Comparison of ENCODE assay signal across 21 cellular contexts in the genomic region with DNA sequence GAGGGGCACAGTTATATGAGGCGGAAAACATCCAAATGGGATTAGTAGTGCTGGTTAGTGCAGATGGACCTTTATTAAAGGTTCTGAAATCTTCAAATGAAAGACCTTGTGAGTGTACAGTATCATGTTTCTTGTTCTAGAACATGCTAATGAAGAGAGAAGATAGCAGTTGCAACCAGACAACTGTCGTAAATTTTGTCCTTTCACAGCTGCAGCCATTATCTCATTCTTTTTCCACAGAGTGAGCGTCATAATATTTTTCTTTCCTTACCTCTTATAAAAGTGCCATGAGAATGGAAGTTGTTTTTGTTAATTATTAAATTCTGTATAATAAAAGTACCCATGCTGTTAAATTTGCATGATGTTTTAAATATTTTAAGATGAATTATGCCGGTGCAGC. TPM values are rescaled to one million over a fixed set of nuclear protein-coding genes. Genes with fewer than 3 reads are reported as not detected.
DNase-seq lines count a peak whose midpoint lies in the region; ATAC-seq and TF ChIP-seq lines count a peak whose summit lies in the region.
"Had no signal": no experiment of that assay in that cellular context is flagged by ENCODE, and none has a peak within 500 bp of the region (broad histone marks: within the 10 kb centered on the region; RNA-seq: fewer than 3 reads in every experiment).

No MANE protein-coding gene starts in this region.

- H3K4me1 ChIP-seq in HEK293 (ENCODE audit: control insufficient read depth, insufficient read depth, low read length), result peaks cover 11% of the 10 kb centered on the region; the same call in 1 of the 2 replicates
- peaks cover 0 to 6% of the 10 kb centered on the region in 2 donors for H3K4me1 ChIP-seq in gastrocnemius medialis
- no peaks in the 10 kb centered on the region for H3K4me1 ChIP-seq in PC-9 (replicated peaks; ENCODE audit: insufficient read depth)
- H3K4me1 ChIP-seq in adrenal gland (replicated peaks in 1 of 2), result peaks cover 12 to 17% of the 10 kb centered on the region in 2 donors
- H3K4me1 ChIP-seq: BE2C had no signal

- 74 to 90% (median 88%) methylated on average over 4 of the region's 4 CpGs for WGBS in adrenal gland, 4 donors

- no peaks in the 10 kb centered on the region for H3K79me2 ChIP-seq in PC-9 (ENCODE audit: low read depth)

- no peaks in the 10 kb centered on the region for H3K36me3 ChIP-seq in HEK293 (ENCODE audit: control insufficient read depth in 2 of 2, insufficient read depth in 1 of 2, low read length in 2 of 2)
- H3K36me3 ChIP-seq in gastrocnemius medialis, result peaks cover 0 to 2% of the 10 kb centered on the region in 2 donors
- H3K36me3 ChIP-seq in PC-9 (ENCODE audit: low read depth), result no peaks in the 10 kb centered on the region
- no peaks in the 10 kb centered on the region for H3K36me3 ChIP-seq in adrenal gland (replicated peaks in 1 of 2)
- H3K36me3 ChIP-seq: BE2C had no signal

- peak; percentile 63 to 71 for ATAC-seq in gastrocnemius medialis
- no peak for ATAC-seq in HG02678 (IDR thresholded peaks at IDR 0.05; ENCODE audit: unreplicated experiment)
- no peak for ATAC-seq in GM18519 (IDR thresholded peaks at IDR 0.05; ENCODE audit: low FRiP score, unreplicated experiment)
- ATAC-seq: HCT116 had no signal

- no peaks in the 10 kb centered on the region for H3F3A ChIP-seq in PC-9 (ENCODE audit: insufficient read depth, low read depth)

- TF ChIP-seq CTCF in HEK293 (tag by site-specific recombination; IDR thresholded peaks at IDR 0.05) (no peak), gastrocnemius medialis (IDR thresholded peaks at IDR 0.05 in 4 of 5, conservative IDR thresholded peaks at IDR 0.05 in 1 of 5) (no peak), PC-9 (conservative IDR thresholded peaks at IDR 0.05) (no peak), adrenal gland (IDR thresholded peaks at IDR 0.05) (no peak)

- in situ Hi-C loops in gastrocnemius medialis (cut with MboI; ENCODE audit: low sequenced_read_pairs in 4 of 4), result no loop called here

- POLR2A ChIA-PET in HEK293 (lab: Yijun Ruan, JAX) (no interaction called here), PC-9 (lab: Charles Lee; ENCODE audit: unreplicated experiment) (no interaction called here)

- no peak overlapping the region for H3K4me3 ChIP-seq in HEK293 (ENCODE audit: low read depth, low read length)
- H3K4me3 ChIP-seq in gastrocnemius medialis, result peak overlapping the region in 1 of 4 donors; percentile 27
- H3K4me3 ChIP-seq in PC-9, result no peak overlapping the region
- H3K4me3 ChIP-seq in adrenal gland, result no peak overlapping the region

- DNase-seq in NCI-H526 (lab: John Stamatoyannopoulos, UW) (peak; percentile 12 to 36), left kidney (ENCODE audit: low read depth, low spot score) (peak; percentile 32), gastrocnemius medialis (no peak), PC-9 (no peak), adrenal gland (no peak)
- DNase-seq: ACHN; BE2C; C1 segment of cervical spinal cord; CD4-positive, CD25-positive, alpha-beta regulatory T cell; CD8-positive, alpha-beta memory T cell; COR-L47; DMS 273 treated with DMSO at 0.1 percent for 48 hours; GOT3; H7 had no signal

- H3K27ac ChIP-seq in HEK293 (ENCODE audit: extremely low read depth, low read depth, low read length) (no peak overlapping the region), gastrocnemius medialis (peak overlapping the region in 2 of 4 donors; percentile 18 to 39), PC-9 (no peak overlapping the region), adrenal gland (peak overlapping the region in 1 of 5 donors; percentile 27)
- H3K27ac ChIP-seq: KMS-11 had no signal

- no peaks in the 10 kb centered on the region for H4K20me1 ChIP-seq in PC-9 (ENCODE audit: insufficient read depth)

- no TSS peak for BruUV-seq in PC-9 (replicated peaks; lab: Mats Ljungman, UMichigan)

- H3K27me3 ChIP-seq in gastrocnemius medialis, result no peaks in the 10 kb centered on the region
- H3K27me3 ChIP-seq in PC-9 (ENCODE audit: insufficient read depth, low read depth), result no peaks in the 10 kb centered on the region
- H3K27me3 ChIP-seq in adrenal gland, result no peaks in the 10 kb centered on the region
- H3K27me3 ChIP-seq: BE2C had no signal

- no peaks in the 10 kb centered on the region for H3K9me2 ChIP-seq in PC-9 (ENCODE audit: insufficient read depth)

- TF ChIP-seq POLR2A in gastrocnemius medialis (IDR thresholded peaks at IDR 0.05) (no peak), adrenal gland (IDR thresholded peaks at IDR 0.05) (no peak)

- CTCF ChIA-PET in HEK293 (lab: Yijun Ruan, JAX) (interaction anchor here (0.5 to 2.1 kb wide), 4 partner anchors 11 to 574 kb away, joined by 3 to 8 read pairs (median 3); a partner anchor contains a TSS), PC-9 (lab: Charles Lee) (no interaction called here)

- no peak overlapping the region for H2AFZ ChIP-seq in PC-9

- intact Hi-C loops in gastrocnemius medialis (cut with DNase I; ENCODE audit: low total_unique reads), result no loop called here
- intact Hi-C loops in PC-9 (cut with micrococcal nuclease; ENCODE audit: unreplicated experiment), result no loop called here
- intact Hi-C loops in adrenal gland (cut with DNase I), result no loop called here

- no peak overlapping the region for H3K4me2 ChIP-seq in PC-9
- H3K4me2 ChIP-seq: KMS-11 had no signal

- H3K9me3 ChIP-seq in HEK293 (ENCODE audit: control insufficient read depth, insufficient read depth, low read depth, low read length) (no peaks in the 10 kb centered on the region), gastrocnemius medialis (no peaks in the 10 kb centered on the region), PC-9 (ENCODE audit: insufficient read depth, low read depth) (no peaks in the 10 kb centered on the region), adrenal gland (replicated peaks in 1 of 3) (no peaks in the 10 kb centered on the region)
- H3K9me3 ChIP-seq: BE2C had no signal

TF ChIP-seq in HEK293, 187 proteins besides CTCF, POLR2A, EP300 and RAD21 (continues in another document):
- TF ChIP-seq GLI4 (tag by site-specific recombination; IDR thresholded peaks at IDR 0.05) (no peak), ZNF416 (tag by site-specific recombination; IDR thresholded peaks at IDR 0.05) (no peak), BCL11A (tag by site-specific recombination; IDR thresholded peaks at IDR 0.05; ENCODE audit: low read depth) (no peak), ZXDB (tag by site-specific recombination; IDR thresholded peaks at IDR 0.05) (no peak), IKZF3 (tag by site-specific recombination; IDR thresholded peaks at IDR 0.05) (0 out of 2 replicates have a peak, but pooled peaks have one; percentile 12), ZNF335 (tag by site-specific recombination; conservative IDR thresholded peaks at IDR 0.05) (no peak), ZNF24 (tag by site-specific recombination; IDR thresholded peaks at IDR 0.05) (no peak), ZNF596 (tag by site-specific recombination; IDR thresholded peaks at IDR 0.05) (0 out of 2 replicates have a peak, but pooled peaks have one; percentile 18), ZNF76 (tag by site-specific recombination; IDR thresholded peaks at IDR 0.05; ENCODE audit: borderline replicate concordance, low read depth) (no peak)
- TF ChIP-seq, protein P1, sequence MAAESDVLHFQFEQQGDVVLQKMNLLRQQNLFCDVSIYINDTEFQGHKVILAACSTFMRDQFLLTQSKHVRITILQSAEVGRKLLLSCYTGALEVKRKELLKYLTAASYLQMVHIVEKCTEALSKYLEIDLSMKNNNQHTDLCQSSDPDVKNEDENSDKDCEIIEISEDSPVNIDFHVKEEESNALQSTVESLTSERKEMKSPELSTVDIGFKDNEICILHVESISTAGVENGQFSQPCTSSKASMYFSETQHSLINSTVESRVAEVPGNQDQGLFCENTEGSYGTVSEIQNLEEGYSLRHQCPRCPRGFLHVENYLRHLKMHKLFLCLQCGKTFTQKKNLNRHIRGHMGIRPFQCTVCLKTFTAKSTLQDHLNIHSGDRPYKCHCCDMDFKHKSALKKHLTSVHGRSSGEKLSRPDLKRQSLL (tag by site-specific recombination; IDR thresholded peaks at IDR 0.05), result no peak
- TF ChIP-seq, protein P2, sequence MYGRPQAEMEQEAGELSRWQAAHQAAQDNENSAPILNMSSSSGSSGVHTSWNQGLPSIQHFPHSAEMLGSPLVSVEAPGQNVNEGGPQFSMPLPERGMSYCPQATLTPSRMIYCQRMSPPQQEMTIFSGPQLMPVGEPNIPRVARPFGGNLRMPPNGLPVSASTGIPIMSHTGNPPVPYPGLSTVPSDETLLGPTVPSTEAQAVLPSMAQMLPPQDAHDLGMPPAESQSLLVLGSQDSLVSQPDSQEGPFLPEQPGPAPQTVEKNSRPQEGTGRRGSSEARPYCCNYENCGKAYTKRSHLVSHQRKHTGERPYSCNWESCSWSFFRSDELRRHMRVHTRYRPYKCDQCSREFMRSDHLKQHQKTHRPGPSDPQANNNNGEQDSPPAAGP (tag by site-specific recombination; IDR thresholded peaks at IDR 0.05), result no peak
- TF ChIP-seq, protein P3, sequence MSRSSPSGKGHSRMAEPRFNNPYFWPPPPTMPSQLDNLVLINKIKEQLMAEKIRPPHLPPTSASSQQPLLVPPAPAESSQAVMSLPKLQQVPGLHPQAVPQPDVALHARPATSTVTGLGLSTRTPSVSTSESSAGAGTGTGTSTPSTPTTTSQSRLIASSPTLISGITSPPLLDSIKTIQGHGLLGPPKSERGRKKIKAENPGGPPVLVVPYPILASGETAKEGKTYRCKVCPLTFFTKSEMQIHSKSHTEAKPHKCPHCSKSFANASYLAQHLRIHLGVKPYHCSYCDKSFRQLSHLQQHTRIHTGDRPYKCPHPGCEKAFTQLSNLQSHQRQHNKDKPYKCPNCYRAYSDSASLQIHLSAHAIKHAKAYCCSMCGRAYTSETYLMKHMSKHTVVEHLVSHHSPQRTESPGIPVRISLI (tag by site-specific recombination; IDR thresholded peaks at IDR 0.05), result no peak

RNA-seq across cellular contexts. Expression of a gene that starts 4.4 kb away (rescaled TPM):
- total RNA-seq in gastrocnemius medialis (1 to 10 TPM in 1 of 4 donors, under 1 TPM in 2, not detected in 1; 0.29 to 5.3 (median 0.40) TPM), PC-9 (2021) (1.5 and 2.0 TPM in 2 replicates), adrenal gland (1 to 10 TPM in 5 of 8 donors, under 1 TPM in 2, not detected in 1; 0.55 to 4.0 (median 2.0) TPM)
- polyA plus RNA-seq in adrenal gland, result 10 to 100 TPM in 1 of 3 donors, 1 to 10 TPM in 1, under 1 TPM in 1; 0.81 to 20.4 (median 4.5) TPM
- total RNA-seq: HT-29 had no signal

RNA-seq across cellular contexts. Expression of a gene that starts 11.2 kb away (rescaled TPM):
- total RNA-seq in gastrocnemius medialis (not detected), PC-9 (2021) (not detected in 2 replicates), adrenal gland (not detected)
- under 1 TPM in 1 of 3 donors, not detected in 2; 0.03 TPM for polyA plus RNA-seq in adrenal gland
- total RNA-seq: A172; CD4-positive, CD25-positive, alpha-beta regulatory T cell; CD8-positive, alpha-beta memory T cell; HT-29 had no signal

RNA-seq across cellular contexts. Expression of a gene that starts 17.8 kb away (rescaled TPM):
- 10 to 100 TPM in 1 of 4 donors, 1 to 10 TPM in 3; 2.8 to 17.7 (median 6.9) TPM for total RNA-seq in gastrocnemius medialis
- 5.3 and 6.7 TPM in 2 replicates for total RNA-seq in PC-9 (2021)
- total RNA-seq in adrenal gland, result 10 to 100 TPM in 3 of 8 donors, 1 to 10 TPM in 5; 4.3 to 13.8 (median 8.0) TPM
- polyA plus RNA-seq in adrenal gland, result 1 to 10 TPM; 8.8 to 9.5 (median 9.0) TPM

Comparison
In these comparisons a context has a peak if more than half of its experiments do, and no peak if none do; other contexts are left out.
1. DNase-seq: peak in NCI-H526 (2 of 2) and left kidney (single experiment); none in gastrocnemius medialis (0 of 2), PC-9 (0 of 2) and adrenal gland (0 of 7).
2. ATAC-seq: peak in gastrocnemius medialis (2 of 2); none in HG02678 (single experiment) and GM18519 (single experiment).